ENCODE assay signal across 2 cellular contexts in genomic region chr10:100522107-100522811, GRCh38.
TF ChIP-seq lines count a peak whose summit lies in the region.

No MANE protein-coding gene starts in this region.

TF ChIP-seq in HepG2, 621 proteins besides CTCF, POLR2A, EP300 and RAD21:
- TF ChIP-seq ZNF121 (CRISPR knock-in tag; IDR thresholded peaks at IDR 0.05) (peak; percentile 83), DNMT3B (CRISPR knock-in tag; conservative IDR thresholded peaks at IDR 0.05) (no peak)

TF ChIP-seq in endothelial cell of umbilical vein, 7 proteins besides CTCF, POLR2A, EP300 and RAD21:
- TF ChIP-seq MAX (IDR thresholded peaks at IDR 0.05; ENCODE audit: insufficient read depth, insufficient read length) (no peak), JUN (IDR thresholded peaks at IDR 0.05; ENCODE audit: borderline replicate concordance, insufficient read depth, insufficient read length, low read depth) (peak; percentile 60), MYC (IDR thresholded peaks at IDR 0.05; ENCODE audit: low read depth, low read length) (no peak), EZH2 (IDR thresholded peaks at IDR 0.05; ENCODE audit: borderline replicate concordance, low read depth, low read length, severe bottlenecking) (no peak), FOS (IDR thresholded peaks at IDR 0.05; ENCODE audit: borderline replicate concordance, insufficient read depth, low read length) (peak; percentile 55)
